23 cellular contexts compared by ENCODE assay signal in genomic region chr14:39302124-39302810, GRCh38.
DNase-seq lines count a peak whose midpoint lies in the region; FAIRE-seq and TF ChIP-seq lines count a peak whose summit lies in the region.
"Had no signal": no experiment of that assay in that cellular context is flagged by ENCODE, and none has a peak within 500 bp of the region (broad histone marks: within the 10 kb centered on the region; RNA-seq: fewer than 3 reads in every experiment).

No MANE protein-coding gene starts in this region.

- no peak overlapping the region for H3K4me3 Mint-ChIP-seq in activated T-cell treated with anti-CD3 and anti-CD28 coated beads, Interleukin-2, amount 50 U/mL, for 24 hours
- H3K4me3 Mint-ChIP-seq: stimulated activated naive CD8-positive, alpha-beta T cell treated with anti-CD3 and anti-CD28 coated beads, Interleukin-15, Interleukin-2, amounts not matched to agents 100 ng/mL and 50 ng/mL, for 24 hours; T-cell had no signal

- CTCF ChIA-PET in endothelial cell of umbilical vein (lab: Charles Lee), result interaction anchor here (0.7 to 1.7 kb wide), 8 partner anchors 9 to 124 kb away, joined by 3 to 6 read pairs (median 4); no protein-coding TSS in a partner anchor

- POLR2A ChIA-PET in endothelial cell of umbilical vein (lab: Charles Lee), result no interaction called here

- no peak overlapping the region for H3K4me2 ChIP-seq in endothelial cell of umbilical vein (ENCODE audit: insufficient read depth, low read length)
- H3K4me2 ChIP-seq: hepatocyte had no signal

- no peaks in the 10 kb centered on the region for H3K9me1 ChIP-seq in endothelial cell of umbilical vein (replicated peaks; ENCODE audit: control insufficient read depth, extremely low read depth, insufficient read depth, low read length)

- no peak overlapping the region for H2AFZ ChIP-seq in endothelial cell of umbilical vein (ENCODE audit: low read depth, low read length)
- H2AFZ ChIP-seq: hepatocyte had no signal

- no TSS peak for BruUV-seq in endothelial cell of umbilical vein (replicated peaks; lab: Mats Ljungman, UMichigan)

- peaks cover 68% of the 10 kb centered on the region for H3K36me3 Mint-ChIP-seq in activated T-cell treated with anti-CD3 and anti-CD28 coated beads, Interleukin-2, amount 50 U/mL, for 24 hours (ENCODE audit: low read depth)

- H3K4me1 Mint-ChIP-seq in activated T-cell treated with anti-CD3 and anti-CD28 coated beads, Interleukin-2, amount 50 U/mL, for 24 hours (ENCODE audit: low read depth), result peaks cover 10% of the 10 kb centered on the region

- H3K27ac Mint-ChIP-seq in activated T-cell treated with anti-CD3 and anti-CD28 coated beads, Interleukin-2, amount 50 U/mL, for 24 hours, result peak overlapping the region; percentile 23
- H3K27ac Mint-ChIP-seq: stimulated activated naive CD8-positive, alpha-beta T cell treated with anti-CD3 and anti-CD28 coated beads, Interleukin-15, Interleukin-2, amounts not matched to agents 100 ng/mL and 50 ng/mL, for 24 hours; T-cell had no signal

- H3K4me3 ChIP-seq in endothelial cell of umbilical vein (replicated peaks in 1 of 3; ENCODE audit: insufficient read depth in 1 of 3, low read depth in 1 of 3, low read length in 3 of 3) (no peak overlapping the region), sigmoid colon (no peak overlapping the region), small intestine (ENCODE audit: low read depth in 1 of 2, low read length in 2 of 2) (no peak overlapping the region)
- H3K4me3 ChIP-seq: breast epithelium, hepatocyte, tibial nerve had no signal

- intact Hi-C loops in endothelial cell of umbilical vein (cut with micrococcal nuclease) (no loop called here), sigmoid colon (cut with DNase I) (no loop called here)

- WGBS in sigmoid colon, 2 donors, result 94 to 96% methylated on average over 4 of the region's 4 CpGs
- whole genome bisulfite sequencing in small intestine, 3 donors, result 90 to 93% (median 93%) methylated on average over 4 of the region's 4 CpGs

- H3K36me3 ChIP-seq in endothelial cell of umbilical vein (ENCODE audit: control insufficient read depth in 2 of 2, extremely low read depth in 1 of 2, insufficient read depth in 2 of 2, low read length in 2 of 2), result peaks cover 0 to 2% of the 10 kb centered on the region in 2 experiments
- peaks cover 0 to 22% (median 0%) of the 10 kb centered on the region in 4 donors for H3K36me3 ChIP-seq in sigmoid colon
- peaks cover 6 to 14% of the 10 kb centered on the region in 2 donors for H3K36me3 ChIP-seq in small intestine (ENCODE audit: control insufficient read depth in 2 of 2, insufficient read depth in 2 of 2, low read length in 2 of 2)
- H3K36me3 ChIP-seq: breast epithelium had no signal

- H3K27me3 ChIP-seq in endothelial cell of umbilical vein (ENCODE audit: control insufficient read depth in 2 of 2, insufficient read depth in 2 of 2, low read length in 2 of 2), result no peaks in the 10 kb centered on the region
- no peaks in the 10 kb centered on the region for H3K27me3 ChIP-seq in sigmoid colon
- no peaks in the 10 kb centered on the region for H3K27me3 ChIP-seq in small intestine (ENCODE audit: control insufficient read depth in 2 of 2, insufficient read depth in 2 of 2, low read length in 2 of 2)
- H3K27me3 ChIP-seq: breast epithelium, hepatocyte, tibial nerve had no signal

- peaks cover 5% of the 10 kb centered on the region for H3K4me1 ChIP-seq in endothelial cell of umbilical vein (ENCODE audit: control insufficient read depth, extremely low read depth, insufficient read depth, low read length)
- peaks cover 0 to 20% (median 8%) of the 10 kb centered on the region in 4 donors for H3K4me1 ChIP-seq in sigmoid colon
- no peaks in the 10 kb centered on the region for H3K4me1 ChIP-seq in small intestine (ENCODE audit: control insufficient read depth in 2 of 2, insufficient read depth in 1 of 2, low read depth in 1 of 2, low read length in 1 of 2)
- H3K4me1 ChIP-seq: breast epithelium, tibial nerve had no signal

- TF ChIP-seq EP300 in sigmoid colon (IDR thresholded peaks at IDR 0.05), result no peak

- no peak for DNase-seq in activated T-cell treated with anti-CD3 and anti-CD28 coated beads, Interleukin-2, amount 50 U/mL, for 24 hours
- DNase-seq in activated T-cell treated with anti-CD3 and anti-CD28 coated beads for 4 hours, result no peak
- DNase-seq in RPMI7951 (ENCODE audit: low read depth), result peak; percentile 3
- peak; percentile 4 for DNase-seq in endothelial cell of umbilical vein (ENCODE audit: low read depth, low spot score)
- DNase-seq in sigmoid colon, result no peak
- DNase-seq in small intestine, result no peak
- no peak for DNase-seq in NCI-H774 (lab: John Stamatoyannopoulos, UW)
- DNase-seq in NCI-H345 treated with DMSO at 0.1 percent for 48 hours (lab: John Stamatoyannopoulos, UW; ENCODE audit: unreplicated experiment), result no peak
- DNase-seq: activated CD4-positive, alpha-beta T cell treated with anti-CD3 and anti-CD28 coated beads, Interleukin-2, amount 50 U/mL, for 4 hours; foreskin fibroblast; kidney; mammary epithelial cell; MV-4-11; NCI-H1694; NCI-H748 treated with DMSO at 0.1 percent for 48 hours; SHP77 treated with DMSO at 0.1 percent for 48 hours; stimulated activated CD4-positive, alpha-beta T cell treated with anti-CD3 and anti-CD28 coated beads, Interleukin-12 subunit alpha, Interleukin-12 subunit beta, amount 100 ng/mL, for 4 hours; T-cell had no signal

- H4K20me1 ChIP-seq in endothelial cell of umbilical vein (replicated peaks; ENCODE audit: control insufficient read depth, extremely low read depth, insufficient read depth, low read length), result no peaks in the 10 kb centered on the region

- FAIRE-seq in endothelial cell of umbilical vein (lab: Jason Lieb, UNC) (no peak), small intestine (lab: Jason Lieb, UNC) (no peak)
- FAIRE-seq: HTR-8/SVneo had no signal

- no peaks in the 10 kb centered on the region for H3K9me3 Mint-ChIP-seq in activated T-cell treated with anti-CD3 and anti-CD28 coated beads, Interleukin-2, amount 50 U/mL, for 24 hours
- H3K9me3 Mint-ChIP-seq: stimulated activated naive CD8-positive, alpha-beta T cell treated with anti-CD3 and anti-CD28 coated beads, Interleukin-15, Interleukin-2, amounts not matched to agents 100 ng/mL and 50 ng/mL, for 24 hours; T-cell had no signal

- dilution Hi-C loops in endothelial cell of umbilical vein (cut with MboI; ENCODE audit: extremely low pct_ligation_motif_present, low sequenced_read_pairs), result no loop called here

- no peak overlapping the region for H3K9ac ChIP-seq in endothelial cell of umbilical vein (replicated peaks; ENCODE audit: extremely low read depth, insufficient read depth, low read length)

- TF ChIP-seq CTCF in endothelial cell of umbilical vein (IDR thresholded peaks at IDR 0.05; ENCODE audit: extremely low read depth in 1 of 2, insufficient read depth in 1 of 2, low read depth in 1 of 2, low read length in 2 of 2) (no peak), sigmoid colon (IDR thresholded peaks at IDR 0.05) (no peak)

- no peak overlapping the region for H3K27ac ChIP-seq in endothelial cell of umbilical vein (ENCODE audit: insufficient read depth, low read depth, low read length)
- peak overlapping the region in 3 of 4 donors; percentile 2 to 42 (median 28) for H3K27ac ChIP-seq in sigmoid colon
- H3K27ac ChIP-seq in small intestine (ENCODE audit: low read depth in 1 of 2, low read length in 1 of 2), result no peak overlapping the region
- H3K27ac ChIP-seq: breast epithelium, hepatocyte, tibial nerve had no signal

- no peak for TF ChIP-seq POLR2A in endothelial cell of umbilical vein (IDR thresholded peaks at IDR 0.05; ENCODE audit: low read depth, low read length)
- TF ChIP-seq POLR2A in sigmoid colon (IDR thresholded peaks at IDR 0.05), result no peak

- H3K79me2 ChIP-seq in endothelial cell of umbilical vein (ENCODE audit: control insufficient read depth, insufficient read depth, low read length), result no peaks in the 10 kb centered on the region
- H3K79me2 ChIP-seq: hepatocyte had no signal

- H3K9me3 ChIP-seq in endothelial cell of umbilical vein (replicated peaks; ENCODE audit: control insufficient read depth, insufficient read depth, low read length) (no peaks in the 10 kb centered on the region), sigmoid colon (no peaks in the 10 kb centered on the region), small intestine (ENCODE audit: control insufficient read depth, low read depth) (no peaks in the 10 kb centered on the region)
- H3K9me3 ChIP-seq: breast epithelium, tibial nerve had no signal

- no peaks in the 10 kb centered on the region for H3K27me3 Mint-ChIP-seq in activated T-cell treated with anti-CD3 and anti-CD28 coated beads, Interleukin-2, amount 50 U/mL, for 24 hours
- H3K27me3 Mint-ChIP-seq: stimulated activated naive CD8-positive, alpha-beta T cell treated with anti-CD3 and anti-CD28 coated beads, Interleukin-15, Interleukin-2, amounts not matched to agents 100 ng/mL and 50 ng/mL, for 24 hours; T-cell had no signal

TF ChIP-seq in endothelial cell of umbilical vein, 7 proteins besides CTCF, POLR2A, EP300 and RAD21:
- TF ChIP-seq POLR2AphosphoS5 (IDR thresholded peaks at IDR 0.05; ENCODE audit: insufficient read depth, low read depth, low read length) (no peak), FOS (IDR thresholded peaks at IDR 0.05; ENCODE audit: borderline replicate concordance, insufficient read depth, low read length) (peak; percentile 39), JUN (IDR thresholded peaks at IDR 0.05; ENCODE audit: borderline replicate concordance, insufficient read depth, insufficient read length, low read depth) (peak; percentile 33)

Comparison
In these comparisons a context has a peak if more than half of its experiments do, and no peak if none do; other contexts are left out.
1. DNase-seq: peak in RPMI7951 (single experiment) and endothelial cell of umbilical vein (single experiment); none in activated T-cell treated with anti-CD3 and anti-CD28 coated beads, Interleukin-2, amount 50 U/mL, for 24 hours (single experiment), activated T-cell treated with anti-CD3 and anti-CD28 coated beads for 4 hours (single experiment), sigmoid colon (single experiment), small intestine (single experiment), NCI-H774 (single experiment) and NCI-H345 treated with DMSO at 0.1 percent for 48 hours (single experiment).
2. H3K27ac ChIP-seq: peak in sigmoid colon (3 of 4); none in endothelial cell of umbilical vein (single experiment) and small intestine (0 of 2).